In genomic region chr2:219433666-219434467, GRCh38 we compare ENCODE assay signal across 8 cellular contexts. TPM values are rescaled to one million over a fixed set of nuclear protein-coding genes. Genes with fewer than 3 reads are reported as not detected.
A peak's percentile ranks its signal among the peaks of the same experiment; 100 is the strongest.
DNase-seq lines count a peak whose midpoint lies in the region; ATAC-seq and TF ChIP-seq lines count a peak whose summit lies in the region.

No MANE protein-coding gene starts in this region.

- TF ChIP-seq CTCF in CD8-positive, alpha-beta T cell (IDR thresholded peaks at IDR 0.05), result no peak
- peak in 2 of 7 experiments; percentile 21 to 36 for TF ChIP-seq CTCF in stomach (IDR thresholded peaks at IDR 0.05)

- no peak for TF ChIP-seq POLR2A in stomach (IDR thresholded peaks at IDR 0.05)

- H3K9me3 ChIP-seq in CD8-positive, alpha-beta T cell (ENCODE audit: low read length), result no peaks in the 10 kb centered on the region
- no peaks in the 10 kb centered on the region for H3K9me3 ChIP-seq in right cardiac atrium (ENCODE audit: control insufficient read depth, low read length)
- no peaks in the 10 kb centered on the region for H3K9me3 ChIP-seq in stomach

- WGBS in right cardiac atrium, result 66% methylated on average over 16 of the region's 16 CpGs
- WGBS in stomach, 5 donors, result 56 to 78% (median 75%) methylated on average over 13 to 16 of the region's 16 CpGs

- POLR2A ChIA-PET in CD8-positive, alpha-beta T cell (lab: Charles Lee), result no interaction called here

- peak in 1 of 7 experiments; percentile 25 for DNase-seq in CD8-positive, alpha-beta T cell
- DNase-seq in HT-29 (ENCODE audit: low spot score) (peak; percentile 29), right cardiac atrium (no peak), stomach (no peak)
- DNase-seq in activated CD4-positive, alpha-beta T cell treated with anti-CD3 and anti-CD28 coated beads for 48 hours, result peak; percentile 68

- no peak overlapping the region for H3K27ac Mint-ChIP-seq in CD8-positive, alpha-beta T cell

- no peak overlapping the region for H3K4me3 ChIP-seq in CD8-positive, alpha-beta T cell (ENCODE audit: low read depth, low read length)
- H3K4me3 ChIP-seq in right cardiac atrium (ENCODE audit: low read length) (no peak overlapping the region), stomach (peak overlapping the region in 2 of 4 donors; percentile 33 to 36)

- peak; percentile 51 for ATAC-seq in CD8-positive, alpha-beta T cell
- ATAC-seq in right cardiac atrium, result peak in 1 of 2 donors; percentile 22
- ATAC-seq in GM18498 (IDR thresholded peaks at IDR 0.05; ENCODE audit: unreplicated experiment), result no peak
- ATAC-seq in HG02884 (IDR thresholded peaks at IDR 0.05; ENCODE audit: unreplicated experiment), result no peak
- no peak for ATAC-seq in GM21786 (IDR thresholded peaks at IDR 0.05; ENCODE audit: unreplicated experiment)

- no peaks in the 10 kb centered on the region for H3K36me3 ChIP-seq in CD8-positive, alpha-beta T cell (ENCODE audit: insufficient read depth, low read length)
- H3K36me3 ChIP-seq in stomach, result no peaks in the 10 kb centered on the region

- no peaks in the 10 kb centered on the region for H3K9me3 Mint-ChIP-seq in CD8-positive, alpha-beta T cell

- no peak overlapping the region for H3K27ac ChIP-seq in CD8-positive, alpha-beta T cell (ENCODE audit: low read depth, low read length)
- H3K27ac ChIP-seq in right cardiac atrium (ENCODE audit: low read length) (peak overlapping the region; percentile 71), stomach (peak overlapping the region in 4 of 5 donors; percentile 65 to 95 (median 83))

- peaks cover 5% of the 10 kb centered on the region for H3K27me3 ChIP-seq in CD8-positive, alpha-beta T cell (ENCODE audit: insufficient read depth, low read length)
- no peaks in the 10 kb centered on the region for H3K27me3 ChIP-seq in right cardiac atrium (ENCODE audit: control insufficient read depth, insufficient read depth)
- peaks cover 0 to 34% (median 22%) of the 10 kb centered on the region in 3 donors for H3K27me3 ChIP-seq in stomach

- peaks cover 20% of the 10 kb centered on the region for H3K27me3 Mint-ChIP-seq in CD8-positive, alpha-beta T cell (ENCODE audit: low read depth)

- TF ChIP-seq EP300 in stomach (IDR thresholded peaks at IDR 0.05), result peak; percentile 78

- H3K4me1 Mint-ChIP-seq in CD8-positive, alpha-beta T cell (ENCODE audit: low read depth), result peaks cover 6% of the 10 kb centered on the region

- peak overlapping the region; percentile 9 for H3K4me3 Mint-ChIP-seq in CD8-positive, alpha-beta T cell

- intact Hi-C loops in CD8-positive, alpha-beta T cell (cut with DNase I, micrococcal nuclease), result no loop called here
- intact Hi-C loops in right cardiac atrium (cut with DNase I), result no loop called here
- intact Hi-C loops in stomach (cut with DNase I; ENCODE audit: low total_unique reads), result no loop called here

- no peaks in the 10 kb centered on the region for H3K36me3 Mint-ChIP-seq in CD8-positive, alpha-beta T cell

- CTCF ChIA-PET in CD8-positive, alpha-beta T cell (lab: Charles Lee), result interaction anchor here (0.9 to 3.0 kb wide), 3 partner anchors 22 to 96 kb away, joined by 3 to 10 read pairs (median 8); no protein-coding TSS in a partner anchor

- H3K4me1 ChIP-seq in CD8-positive, alpha-beta T cell (ENCODE audit: insufficient read depth, low read length), result no peaks in the 10 kb centered on the region
- H3K4me1 ChIP-seq in right cardiac atrium (ENCODE audit: control insufficient read depth, insufficient read depth, low read length) (no peaks in the 10 kb centered on the region), stomach (peaks cover 7 to 30% (median 13%) of the 10 kb centered on the region in 4 donors)

RNA-seq across cellular contexts. Expression of gene SPEG, which starts 0.8 kb away (rescaled TPM):
- total RNA-seq in CD8-positive, alpha-beta T cell, result 10 to 100 TPM; 18.1 to 21.8 TPM
- 6.7 and 8.3 TPM in 2 replicates for total RNA-seq in HT-29 (2014; rRNA removed; shearing (Covaris generic))
- total RNA-seq in right cardiac atrium, result 100 to 1,000 TPM; 122 to 176 (median 159) TPM
- 85.5 TPM for polyA plus RNA-seq in right cardiac atrium
- 100 to 1,000 TPM in 1 of 5 donors, 10 to 100 TPM in 3, 1 to 10 TPM in 1; 7.4 to 106 (median 30.4) TPM for total RNA-seq in stomach
- 10 to 100 TPM in 1 of 3 donors, 1 to 10 TPM in 2; 9.8 to 65.1 (median 9.9) TPM for polyA plus RNA-seq in stomach

RNA-seq across cellular contexts. Expression of gene DES, which starts 15.7 kb away (rescaled TPM):
- total RNA-seq in CD8-positive, alpha-beta T cell, result not detected
- total RNA-seq in HT-29 (2014; rRNA removed; shearing (Covaris generic)), result 0.63 TPM in 1 of 2 replicates, not detected in the other
- total RNA-seq in right cardiac atrium (over 10,000 TPM in 1 of 4 donors, 1,000 to 10,000 TPM in 3; 6,970 to 10,932 (median 7,338) TPM), stomach (1,000 to 10,000 TPM; 1,078 to 5,539 (median 2,913) TPM)
- polyA plus RNA-seq in right cardiac atrium (9,146 TPM), stomach (100 to 1,000 TPM; 122 to 803 (median 204) TPM)

RNA-seq across cellular contexts. Expression of gene DNPEP, which starts 46.2 kb away (rescaled TPM):
- 100 to 1,000 TPM; 101 to 108 TPM for total RNA-seq in CD8-positive, alpha-beta T cell
- 155 and 158 TPM in 2 replicates for total RNA-seq in HT-29 (2014; rRNA removed; shearing (Covaris generic))
- total RNA-seq in right cardiac atrium (10 to 100 TPM; 42.2 to 58.8 (median 56.2) TPM), stomach (100 to 1,000 TPM in 1 of 5 donors, 10 to 100 TPM in 4; 32.7 to 147 (median 46.4) TPM)
- polyA plus RNA-seq in right cardiac atrium (50.0 TPM), stomach (100 to 1,000 TPM in 2 of 3 donors, 10 to 100 TPM in 1; 69.2 to 114 (median 105) TPM)

Comparison
In these comparisons a context has a peak if more than half of its experiments do, and no peak if none do; other contexts are left out.
1. DNase-seq: peak in HT-29 (single experiment) and activated CD4-positive, alpha-beta T cell treated with anti-CD3 and anti-CD28 coated beads for 48 hours (single experiment); none in right cardiac atrium (0 of 3) and stomach (single experiment).
2. RNA of gene DES, which starts 15.7 kb away (total RNA-seq): 6,970 to 10,932 TPM in right cardiac atrium and 1,078 to 5,539 TPM in stomach; not detected in CD8-positive, alpha-beta T cell and 0.63 TPM in HT-29; every median in the first group is over 100 times any median in the second.